8 cellular contexts compared by ENCODE assay signal in the genomic region with DNA sequence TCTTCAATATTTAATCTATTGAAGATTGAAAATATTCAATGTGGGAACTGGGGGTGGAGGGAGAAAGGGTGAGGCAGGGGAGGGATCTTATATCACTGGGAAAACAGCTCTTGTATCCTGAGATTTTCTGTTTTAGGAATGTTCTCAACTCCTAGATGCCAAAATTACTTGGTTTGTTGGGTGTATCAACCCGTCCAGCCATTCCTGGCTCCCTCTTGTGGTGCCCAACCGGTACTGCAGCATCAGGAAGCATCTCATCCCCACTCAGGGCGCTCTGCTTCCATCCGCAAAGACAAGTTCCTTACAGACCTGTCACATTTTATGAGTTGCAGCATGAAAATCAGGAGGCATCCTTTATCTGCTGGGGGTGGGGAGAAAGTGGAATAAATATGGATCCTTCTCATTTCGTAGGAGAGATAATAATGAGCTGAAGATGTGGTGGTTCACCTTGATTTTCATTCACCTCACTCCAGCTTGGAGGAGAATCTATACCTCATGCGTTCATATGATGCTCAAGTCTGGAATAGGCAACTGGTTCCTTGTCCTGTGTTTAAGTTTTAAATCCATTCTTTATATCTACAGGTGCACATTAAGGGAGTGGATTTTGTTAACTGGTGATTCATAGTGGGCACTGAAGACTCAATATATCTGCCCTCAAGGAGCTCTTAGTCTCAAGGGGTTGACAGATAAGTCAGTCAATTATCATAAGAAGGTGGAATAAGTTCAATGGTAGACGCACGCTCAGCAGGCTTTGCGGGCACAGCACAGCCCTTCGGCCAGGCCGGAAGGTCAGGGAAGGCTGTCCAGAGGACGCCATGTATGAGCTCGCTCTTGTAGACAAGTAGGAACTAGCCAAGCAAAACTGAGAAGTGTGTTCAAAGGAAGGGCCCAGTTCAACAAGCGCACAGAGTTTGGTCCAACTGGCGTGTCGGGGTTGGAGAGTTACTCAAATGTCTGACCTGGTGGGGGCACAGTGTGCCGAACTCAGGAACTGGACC.
DNase-seq lines count a peak whose midpoint lies in the region; ATAC-seq and TF ChIP-seq lines count a peak whose summit lies in the region.

No MANE protein-coding gene starts in this region.

- H2AFZ ChIP-seq in DND-41 (ENCODE audit: low read depth, low read length) = no peak overlapping the region
- H2AFZ ChIP-seq in Loucy (ENCODE audit: low read length) = no peak overlapping the region

- no peaks in the 10 kb centered on the region for H3F3A ChIP-seq in Loucy (ENCODE audit: low read depth)

- H3K9me2 ChIP-seq in Loucy (replicated peaks; ENCODE audit: low read depth, low read length) = no peaks in the 10 kb centered on the region

- H3K4me1 ChIP-seq in DND-41 (ENCODE audit: insufficient read depth, low read length) (no peaks in the 10 kb centered on the region), Loucy (ENCODE audit: insufficient read depth, low read length, poor library complexity, severe bottlenecking) (peaks cover 27% of the 10 kb centered on the region)

- H3K79me2 ChIP-seq in DND-41 (ENCODE audit: insufficient read depth, low read length) = no peaks in the 10 kb centered on the region
- no peaks in the 10 kb centered on the region for H3K79me2 ChIP-seq in Loucy (ENCODE audit: insufficient read depth, low read length)

- 0 out of 2 replicates have a peak overlapping the region, but pooled peaks have one; percentile 8 for H3K27ac ChIP-seq in DND-41 (ENCODE audit: low read length)

- H4K20me1 ChIP-seq in DND-41 (ENCODE audit: insufficient read depth, low read length) (0 out of 2 replicates have a peak, but pooled peaks cover 3% of the 10 kb centered on the region), Loucy (ENCODE audit: insufficient read depth, low read length, poor library complexity, severe bottlenecking) (no peaks in the 10 kb centered on the region)

- H3K4me3 ChIP-seq in DND-41 (ENCODE audit: low read depth in 1 of 2, low read length in 2 of 2) (no peak overlapping the region), Loucy (ENCODE audit: low read length, poor library complexity, severe bottlenecking) (no peak overlapping the region)

- no peaks in the 10 kb centered on the region for H3K9me3 ChIP-seq in DND-41 (ENCODE audit: insufficient read depth, low read length, severe bottlenecking)
- no peaks in the 10 kb centered on the region for H3K9me3 ChIP-seq in Loucy (ENCODE audit: insufficient read depth, low read depth, low read length)

- DNase-seq in DND-41 (peak; percentile 62), left colon (peak in 1 of 2 donors; percentile 69), COR-L47 (lab: John Stamatoyannopoulos, UW) (no peak)
- DNase-seq in activated CD4-positive, CD25-positive, alpha-beta regulatory T cell treated with anti-CD3 and anti-CD28 coated beads, Interleukin-2, amount 50 U/mL, for 72 hours = peak; percentile 67
- peak; percentile 43 for DNase-seq in central memory CD4-positive, alpha-beta T cell
- peak; percentile 51 to 57 for DNase-seq in stimulated activated CD4-positive, alpha-beta T cell treated with anti-CD3 and anti-CD28 coated beads, Interleukin-4, amount 100 ng/mL, for 4 hours

- H3K36me3 ChIP-seq in DND-41 (ENCODE audit: insufficient read depth, low read length) (peaks cover 68% of the 10 kb centered on the region), Loucy (ENCODE audit: insufficient read depth, low read length) (peaks cover 9% of the 10 kb centered on the region; the same call in 1 of the 2 replicates)

- H3K9ac ChIP-seq in DND-41 (ENCODE audit: low read depth, low read length) (no peak overlapping the region), Loucy (ENCODE audit: low read depth, low read length, poor library complexity, severe bottlenecking) (no peak overlapping the region)

- TF ChIP-seq CTCF in DND-41 (IDR thresholded peaks at IDR 0.05; ENCODE audit: borderline replicate concordance, extremely low read depth, low read length, poor library complexity, severe bottlenecking) (peak; percentile 97), Loucy (conservative IDR thresholded peaks at IDR 0.05; ENCODE audit: low read length) (peak; percentile 98)

- H3K4me2 ChIP-seq in DND-41 (ENCODE audit: insufficient read depth, low read length) (no peak overlapping the region), Loucy (ENCODE audit: low read depth, low read length, poor library complexity, severe bottlenecking) (no peak overlapping the region)

- peak; percentile 76 for ATAC-seq in DND-41 (ENCODE audit: insufficient read depth, low read depth)
- peak; percentile 69 for ATAC-seq in GM21423 (IDR thresholded peaks at IDR 0.05; ENCODE audit: unreplicated experiment)
- peak; percentile 79 for ATAC-seq in left colon

- intact Hi-C loops in left colon (cut with DNase I, micrococcal nuclease) = loop anchor here in 1 of 2 donors (5.0 kb wide), 1 partner anchor 147 kb away; no protein-coding TSS in a partner anchor

- H3K27me3 ChIP-seq in DND-41 (ENCODE audit: insufficient read depth, low read length, poor library complexity) = no peaks in the 10 kb centered on the region
- H3K27me3 ChIP-seq in Loucy (ENCODE audit: insufficient read depth, low read length, poor library complexity, severe bottlenecking) = no peaks in the 10 kb centered on the region
